21 cellular contexts compared by ENCODE assay signal in genomic region chr2:176709991-176710390, GRCh38.
"Had no signal": no experiment of that assay in that cellular context is flagged by ENCODE, and none has a peak within 500 bp of the region (broad histone marks: within the 10 kb centered on the region; RNA-seq: fewer than 3 reads in every experiment).

No MANE protein-coding gene starts in this region.

- H3K9me3 ChIP-seq: heart left ventricle, lower lobe of right lung, thoracic aorta, vagina had no signal

- H3K27me3 ChIP-seq: heart left ventricle, neural progenitor cell, vagina had no signal

- H3K4me2 ChIP-seq: neural progenitor cell had no signal

- H3K4me1 ChIP-seq: lower lobe of right lung, neural progenitor cell, vagina had no signal

- H3K36me3 ChIP-seq: heart left ventricle, lower lobe of right lung, neural progenitor cell, thoracic aorta, vagina had no signal

- DNase-seq: activated CD4-positive, alpha-beta memory T cell treated with anti-CD3 and anti-CD28 coated beads, Interleukin-2, amount 10 ng/mL, durations not matched to agents 7 days and 5 days; activated CD4-positive, alpha-beta T cell treated with anti-CD3 and anti-CD28 coated beads, Interleukin-2, amount 10 ng/mL, durations not matched to agents 24 days and 14 days; activated CD4-positive, CD25-positive, alpha-beta regulatory T cell treated with anti-CD3 and anti-CD28 coated beads, Interleukin-2, amount 50 U/mL, for 72 hours; activated CD8-positive, alpha-beta memory T cell treated with anti-CD3 and anti-CD28 coated beads, Interleukin-2, amount 50 U/mL, for 48 hours; activated naive CD8-positive, alpha-beta T cell treated with anti-CD3 and anti-CD28 coated beads, Interleukin-2, amount 50 U/mL, for 24 hours; activated T-cell treated with anti-CD3 and anti-CD28 coated beads, Interleukin-2, amount 50 U/mL, for 24 hours; effector CD4-positive, alpha-beta T cell; hypothalamus; immature natural killer cell; lower lobe of right lung; mesenchymal stem cell; naive thymus-derived CD8-positive, alpha-beta T cell; occipital lobe; stimulated activated CD4-positive, alpha-beta T cell treated with anti-CD3 and anti-CD28 coated beads, Interleukin-2, amount 100 ng/mL, for 48 hours; stimulated activated naive CD4-positive, alpha-beta T cell treated with Interleukin-2 at 50 U/mL for 16 hours; T-helper 2 cell had no signal

- H3K9ac ChIP-seq: neural progenitor cell had no signal

- H3K4me3 ChIP-seq: heart left ventricle, lower lobe of right lung, neural progenitor cell, thoracic aorta, vagina had no signal

- H3K27ac ChIP-seq: epithelial cell of prostate, lower lobe of right lung, neural progenitor cell, thoracic aorta, vagina had no signal
